ENCODE assay signal across 1 cellular context in genomic region chr22:27499121-27499520, GRCh38.
TF ChIP-seq lines count a peak whose summit lies in the region.

No MANE protein-coding gene starts in this region.

TF ChIP-seq in GM23338, 12 proteins besides CTCF, POLR2A, EP300 and RAD21 (continued from another document):
- TF ChIP-seq REST (IDR thresholded peaks at IDR 0.05; ENCODE audit: unreplicated experiment) = no peak
- TF ChIP-seq NANOG (IDR thresholded peaks at IDR 0.05; ENCODE audit: borderline replicate concordance) = no peak
- TF ChIP-seq EZH2 (IDR thresholded peaks at IDR 0.05; ENCODE audit: low read depth, unreplicated experiment) = no peak
- no peak for TF ChIP-seq ETS1 (IDR thresholded peaks at IDR 0.05)
- TF ChIP-seq POLR2AphosphoS5 (IDR thresholded peaks at IDR 0.05; ENCODE audit: low read depth) = no peak
- no peak for TF ChIP-seq ZNF114 (CRISPR knock-in tag; IDR thresholded peaks at IDR 0.05)
- no peak for TF ChIP-seq EZH2phosphoT487 (IDR thresholded peaks at IDR 0.05; ENCODE audit: unreplicated experiment)
